9 cellular contexts compared by ENCODE assay signal in the genomic region with DNA sequence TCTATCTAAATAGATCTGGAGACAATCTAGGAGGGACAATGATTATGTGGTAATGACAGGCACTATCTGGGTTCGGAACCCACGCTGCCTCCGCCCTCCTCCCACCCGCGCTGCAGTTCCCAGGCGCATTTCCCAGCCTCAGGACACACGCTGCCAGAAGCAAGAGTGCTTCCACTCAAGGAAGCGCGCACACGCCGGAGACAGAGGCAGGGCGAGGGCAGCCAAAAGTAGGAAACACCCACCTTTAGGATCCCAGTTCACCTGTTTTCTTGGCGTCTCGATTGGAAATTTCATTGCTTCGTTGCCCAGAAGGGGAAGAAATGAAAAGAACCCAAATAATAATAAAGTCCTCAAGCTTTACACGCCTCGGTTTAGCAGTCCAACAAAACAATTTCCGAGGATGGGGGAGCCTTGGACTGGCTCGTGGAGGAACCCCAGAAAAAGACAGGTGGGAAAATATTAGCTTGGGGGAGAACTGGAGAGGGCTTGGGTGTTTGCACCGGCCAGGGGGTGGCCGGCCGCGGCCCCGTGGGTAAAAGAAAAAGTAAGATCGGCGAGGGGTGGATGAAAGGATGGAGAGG. TPM values are rescaled to one million over a fixed set of nuclear protein-coding genes. Genes with fewer than 3 reads are reported as not detected.
DNase-seq lines count a peak whose midpoint lies in the region; ATAC-seq and TF ChIP-seq lines count a peak whose summit lies in the region.
"Had no signal": no experiment of that assay in that cellular context is flagged by ENCODE, and none has a peak within 500 bp of the region (broad histone marks: within the 10 kb centered on the region; RNA-seq: fewer than 3 reads in every experiment).

No MANE protein-coding gene starts in this region.

- no TSS peak for BruUV-seq in Caco-2 (replicated peaks; lab: Mats Ljungman, UMichigan)

- no peaks in the 10 kb centered on the region for H3K9me3 ChIP-seq in Caco-2

- H3K27me3 Mint-ChIP-seq in Caco-2 (ENCODE audit: insufficient read depth, unreplicated experiment), result peaks cover 17% of the 10 kb centered on the region
- H3K27me3 Mint-ChIP-seq in natural killer cell treated with Interleukin-12 subunit alpha and Interleukin-12 subunit beta and Interleukin-15 and Interleukin-18, amount 100 ng/mL, for 72 hours, result peaks cover 30 to 40% of the 10 kb centered on the region in 2 donors

- H3K36me3 ChIP-seq in Caco-2 (ENCODE audit: control insufficient read depth, insufficient read depth, low read length), result no peaks in the 10 kb centered on the region
- H3K36me3 ChIP-seq in H7 (replicated peaks; ENCODE audit: control insufficient read depth, insufficient read depth, low read length), result no peaks in the 10 kb centered on the region

- H3K27me3 ChIP-seq in Caco-2 (replicated peaks; ENCODE audit: control insufficient read depth, insufficient read depth, low read length), result no peaks in the 10 kb centered on the region; the same call in none of the 2 replicates
- H3K27me3 ChIP-seq in H7 (ENCODE audit: control insufficient read depth, insufficient read depth, low read length), result peaks cover 77% of the 10 kb centered on the region

- H3K27ac Mint-ChIP-seq in Caco-2 (ENCODE audit: unreplicated experiment), result no peak overlapping the region
- no peak overlapping the region for H3K27ac Mint-ChIP-seq in natural killer cell treated with Interleukin-12 subunit alpha and Interleukin-12 subunit beta and Interleukin-15 and Interleukin-18, amount 100 ng/mL, for 72 hours
- H3K27ac Mint-ChIP-seq: activated B cell treated with CpG ODN at 0.5 μM for 24 hours had no signal

- H3K4me1 ChIP-seq in Caco-2, result peaks cover 7% of the 10 kb centered on the region

- H3K4me3 ChIP-seq in Caco-2 (ENCODE audit: low read depth, low read length) (peak overlapping the region; percentile 47), H7 (ENCODE audit: insufficient read depth, low read depth, low read length) (peak overlapping the region; percentile 60), choroid plexus epithelial cell (ENCODE audit: low read depth, low read length) (no peak overlapping the region)

- H3K36me3 Mint-ChIP-seq in Caco-2 (ENCODE audit: insufficient read depth, unreplicated experiment), result no peaks in the 10 kb centered on the region
- H3K36me3 Mint-ChIP-seq in natural killer cell treated with Interleukin-12 subunit alpha and Interleukin-12 subunit beta and Interleukin-15 and Interleukin-18, amount 100 ng/mL, for 72 hours, result no peaks in the 10 kb centered on the region

- H3K9me3 Mint-ChIP-seq in Caco-2 (ENCODE audit: unreplicated experiment), result no peaks in the 10 kb centered on the region
- H3K9me3 Mint-ChIP-seq in natural killer cell treated with Interleukin-12 subunit alpha and Interleukin-12 subunit beta and Interleukin-15 and Interleukin-18, amount 100 ng/mL, for 72 hours, result no peaks in the 10 kb centered on the region
- H3K9me3 Mint-ChIP-seq: activated B cell treated with CpG ODN at 0.5 μM for 24 hours had no signal

- no peak for DNase-seq in Caco-2
- DNase-seq in H7, result peak; percentile 41
- peak; percentile 2 for DNase-seq in choroid plexus epithelial cell (ENCODE audit: low read depth)
- no peak for DNase-seq in natural killer cell treated with Interleukin-12 subunit alpha and Interleukin-12 subunit beta and Interleukin-15 and Interleukin-18, amount 100 ng/mL, for 72 hours (ENCODE audit: low spot score)
- DNase-seq in left colon, result no peak
- no peak for DNase-seq in NOMO-1 (lab: John Stamatoyannopoulos, UW; ENCODE audit: unreplicated experiment in 2 of 2)

- no peak overlapping the region for H3K4me3 Mint-ChIP-seq in Caco-2 (ENCODE audit: unreplicated experiment)
- peak overlapping the region; percentile 34 for H3K4me3 Mint-ChIP-seq in natural killer cell treated with Interleukin-12 subunit alpha and Interleukin-12 subunit beta and Interleukin-15 and Interleukin-18, amount 100 ng/mL, for 72 hours
- H3K4me3 Mint-ChIP-seq: activated B cell treated with CpG ODN at 0.5 μM for 24 hours had no signal

- H3K4me1 Mint-ChIP-seq in Caco-2 (ENCODE audit: low read depth, unreplicated experiment), result no peaks in the 10 kb centered on the region
- no peaks in the 10 kb centered on the region for H3K4me1 Mint-ChIP-seq in natural killer cell treated with Interleukin-12 subunit alpha and Interleukin-12 subunit beta and Interleukin-15 and Interleukin-18, amount 100 ng/mL, for 72 hours (ENCODE audit: low read depth in 2 of 2)

- TF ChIP-seq CTCF in Caco-2 (IDR thresholded peaks at IDR 0.05; ENCODE audit: insufficient read depth in 1 of 2, low read depth in 1 of 2, low read length in 1 of 2, severe bottlenecking in 1 of 2, unreplicated experiment in 1 of 2) (no peak), choroid plexus epithelial cell (conservative IDR thresholded peaks at IDR 0.05; ENCODE audit: low read depth, low read length) (no peak)

- CTCF ChIA-PET in Caco-2 (lab: Charles Lee), result no interaction called here

- no peak for ATAC-seq in natural killer cell treated with Interleukin-12 subunit alpha and Interleukin-12 subunit beta and Interleukin-15 and Interleukin-18, amount 100 ng/mL, for 72 hours
- no peak for ATAC-seq in left colon
- no peak for ATAC-seq in HG03571 (IDR thresholded peaks at IDR 0.05; ENCODE audit: unreplicated experiment)
- ATAC-seq in HG02642 (IDR thresholded peaks at IDR 0.05; ENCODE audit: poor library complexity, unreplicated experiment), result no peak

- POLR2A ChIA-PET in Caco-2 (lab: Charles Lee), result no interaction called here

- intact Hi-C loops in Caco-2 (cut with micrococcal nuclease; ENCODE audit: unreplicated experiment) (loop anchor here (2.0 kb wide), 1 partner anchor 58 kb away; no protein-coding TSS in a partner anchor), left colon (cut with DNase I, micrococcal nuclease) (no loop called here)

RNA-seq across cellular contexts. Expression of gene KCNK10, which starts 0.5 kb away (rescaled TPM):
- total RNA-seq in Caco-2 (2022) (2.9 and 3.7 TPM in 2 replicates), left colon (1 to 10 TPM; 2.4 to 5.4 TPM)
- total RNA-seq in H7 (2014; rRNA removed; shearing (Covaris generic)), result 0.03 TPM in 1 of 2 replicates, not detected in the other
- not detected for total RNA-seq in natural killer cell treated with Interleukin-12 subunit alpha and Interleukin-12 subunit beta and Interleukin-15 and Interleukin-18, amount 100 ng/mL, for 72 hours

Comparison
In these comparisons a context has a peak if more than half of its experiments do, and no peak if none do; other contexts are left out.
1. DNase-seq: peak in H7 (single experiment) and choroid plexus epithelial cell (single experiment); none in Caco-2 (0 of 2), natural killer cell treated with Interleukin-12 subunit alpha and Interleukin-12 subunit beta and Interleukin-15 and Interleukin-18, amount 100 ng/mL, for 72 hours (single experiment), left colon (0 of 2) and NOMO-1 (0 of 2).